1 cellular context compared by ENCODE assay signal in the genomic region with DNA sequence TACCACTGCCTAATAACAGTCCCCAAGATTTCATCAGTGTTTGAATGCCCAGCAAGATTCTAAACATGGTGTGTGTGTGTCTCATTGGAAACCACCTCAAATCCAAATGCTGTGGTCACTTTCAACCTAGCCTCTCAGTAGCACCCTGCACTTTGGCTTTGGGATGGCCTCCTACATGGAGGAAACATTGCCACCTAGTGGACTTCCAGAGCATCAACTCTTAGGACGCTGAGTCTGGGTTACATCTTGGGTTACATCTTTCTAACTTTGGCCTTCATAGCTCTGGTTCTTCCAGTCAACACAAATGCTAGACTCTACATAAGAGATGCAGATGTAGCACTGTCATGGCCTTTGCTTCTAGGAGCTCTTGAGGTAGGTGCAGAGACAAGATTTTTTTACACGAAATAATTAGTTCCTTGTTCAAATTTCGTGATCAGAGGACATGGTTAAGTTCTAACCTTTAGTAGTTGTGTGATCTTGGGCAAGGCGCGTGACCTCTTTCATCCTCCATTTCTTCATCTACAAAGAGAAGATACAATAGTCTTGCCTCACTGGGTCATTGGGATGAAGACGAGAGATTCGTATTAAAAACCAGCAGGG.
TF ChIP-seq lines count a peak whose summit lies in the region.

No MANE protein-coding gene starts in this region.

TF ChIP-seq in GM23338, 12 proteins besides CTCF, POLR2A, EP300 and RAD21 (continued from another document):
- no peak for TF ChIP-seq ZNF462 (CRISPR knock-in tag; IDR thresholded peaks at IDR 0.05)
- TF ChIP-seq EZH2 (IDR thresholded peaks at IDR 0.05; ENCODE audit: low read depth, unreplicated experiment), result no peak
